In the genomic region with DNA sequence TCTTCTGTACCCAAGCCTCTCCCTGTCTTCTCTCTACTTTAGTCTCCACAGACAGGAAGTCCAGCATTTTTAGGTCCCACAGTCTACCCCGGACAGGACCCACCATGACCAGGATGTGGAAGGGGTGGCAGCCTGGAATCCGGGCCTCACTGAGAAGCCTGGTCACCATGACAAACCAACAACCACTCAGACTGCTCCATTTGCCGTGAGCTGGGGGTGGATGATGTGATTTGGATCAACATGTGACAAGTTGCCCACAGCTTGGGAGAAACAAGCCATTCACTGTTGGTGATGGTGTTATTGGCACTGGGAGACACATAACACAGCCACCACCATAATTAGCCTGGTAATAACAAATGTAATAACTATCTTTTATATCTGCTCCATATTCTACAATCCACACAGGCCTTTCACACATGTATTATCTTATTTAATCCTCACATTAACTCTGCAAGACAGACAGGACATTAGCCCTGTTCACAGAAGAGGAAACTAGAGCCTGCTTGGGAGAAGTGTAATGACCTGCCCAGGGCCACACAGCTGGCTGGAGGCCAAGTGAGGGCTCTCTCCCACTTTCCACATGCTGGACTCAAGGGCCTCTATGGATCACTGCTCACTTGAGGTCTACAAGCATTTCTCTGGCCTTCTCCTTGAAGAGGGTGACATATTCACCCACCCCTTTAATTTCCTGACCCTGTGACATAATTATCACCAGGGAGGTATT, we compare ENCODE assay signal across 9 cellular contexts. TPM values are rescaled to one million over a fixed set of nuclear protein-coding genes. Genes with fewer than 3 reads are reported as not detected.
A peak's percentile ranks its signal among the peaks of the same experiment; 100 is the strongest.
DNase-seq lines count a peak whose midpoint lies in the region; ATAC-seq, FAIRE-seq and TF ChIP-seq lines count a peak whose summit lies in the region.
"Had no signal": no experiment of that assay in that cellular context is flagged by ENCODE, and none has a peak within 500 bp of the region (broad histone marks: within the 10 kb centered on the region; RNA-seq: fewer than 3 reads in every experiment).

No MANE protein-coding gene starts in this region.

- no peaks in the 10 kb centered on the region for H3K9me3 Mint-ChIP-seq in activated naive CD4-positive, alpha-beta T cell treated with anti-CD3 and anti-CD28 coated beads for 36 hours
- H3K9me3 Mint-ChIP-seq in astrocyte (ENCODE audit: unreplicated experiment), result no peaks in the 10 kb centered on the region

- FAIRE-seq in astrocyte (lab: Jason Lieb, UNC), result no peak
- FAIRE-seq: urothelium cell line had no signal

- H2AFZ ChIP-seq in astrocyte (ENCODE audit: low read depth, low read length), result no peak overlapping the region

- H3K4me1 Mint-ChIP-seq in activated naive CD4-positive, alpha-beta T cell treated with anti-CD3 and anti-CD28 coated beads for 36 hours (ENCODE audit: low read depth), result peaks cover 39% of the 10 kb centered on the region
- peaks cover 36% of the 10 kb centered on the region for H3K4me1 Mint-ChIP-seq in astrocyte (ENCODE audit: low read depth, unreplicated experiment)

- peak overlapping the region; percentile 35 for H3K27ac Mint-ChIP-seq in activated naive CD4-positive, alpha-beta T cell treated with anti-CD3 and anti-CD28 coated beads for 36 hours
- peak overlapping the region; percentile 88 for H3K27ac Mint-ChIP-seq in astrocyte (ENCODE audit: unreplicated experiment)

- no peak overlapping the region for H3K4me3 ChIP-seq in astrocyte (ENCODE audit: insufficient read depth, low read depth, low read length)
- H3K4me3 ChIP-seq in mucosa of rectum (ENCODE audit: low read length in 2 of 2), result no peak overlapping the region
- no peak overlapping the region for H3K4me3 ChIP-seq in transverse colon

- intact Hi-C loops in activated naive CD4-positive, alpha-beta T cell treated with anti-CD3 and anti-CD28 coated beads for 36 hours (cut with micrococcal nuclease), result loop anchor here (5.0 kb wide), 1 partner anchor 35 kb away; no protein-coding TSS in a partner anchor
- intact Hi-C loops in transverse colon (cut with DNase I; ENCODE audit: low total_unique reads), result no loop called here

- TF ChIP-seq CTCF in astrocyte (IDR thresholded peaks at IDR 0.05; ENCODE audit: insufficient read depth, low read depth, low read length) (no peak), transverse colon (IDR thresholded peaks at IDR 0.05) (no peak)

- in situ Hi-C loops in transverse colon (cut with MboI; ENCODE audit: low pct_ligation_motif_present in 1 of 4, low pct_unique_long_range_greater_than_20kb in 1 of 4, low sequenced_read_pairs in 3 of 4), result loop anchor here in 1 of 4 donors (10.0 kb wide), 1 partner anchor 127 kb away; a partner anchor contains a TSS

- H3K27me3 Mint-ChIP-seq in activated naive CD4-positive, alpha-beta T cell treated with anti-CD3 and anti-CD28 coated beads for 36 hours (ENCODE audit: low read depth), result no peaks in the 10 kb centered on the region
- H3K27me3 Mint-ChIP-seq in astrocyte (ENCODE audit: low read depth, unreplicated experiment), result no peaks in the 10 kb centered on the region

- peaks cover 27% of the 10 kb centered on the region for H3K79me2 ChIP-seq in astrocyte (ENCODE audit: insufficient read depth, low read length)

- no peak for DNase-seq in activated naive CD4-positive, alpha-beta T cell treated with anti-CD3 and anti-CD28 coated beads for 36 hours
- no peak for DNase-seq in activated naive CD4-positive, alpha-beta T cell treated with Interleukin-2 at 50 U/mL for 16 hours
- DNase-seq in astrocyte (ENCODE audit: low read depth), result no peak
- DNase-seq in transverse colon, result no peak
- DNase-seq in NCI-H82 treated with DMSO at 0.1 percent for 48 hours (lab: John Stamatoyannopoulos, UW; ENCODE audit: unreplicated experiment), result no peak
- DNase-seq in stimulated activated naive CD4-positive, alpha-beta T cell treated with Interleukin-2 at 50 U/mL for 16 hours (lab: John Stamatoyannopoulos, UW), result no peak

- WGBS in transverse colon (ENCODE audit: low coverage in 1 of 2), 2 donors, result 79% methylated on average over 3 of the region's 3 CpGs; no CpG with 5 or more reads in 1 of the 2 donors

- H3K36me3 Mint-ChIP-seq in activated naive CD4-positive, alpha-beta T cell treated with anti-CD3 and anti-CD28 coated beads for 36 hours (ENCODE audit: low read depth), result peaks cover 50% of the 10 kb centered on the region
- H3K36me3 Mint-ChIP-seq in astrocyte (ENCODE audit: low read depth, unreplicated experiment), result peaks cover 58% of the 10 kb centered on the region

- TF ChIP-seq EP300 in transverse colon (IDR thresholded peaks at IDR 0.05; ENCODE audit: low read depth), result no peak

- H3K9me3 ChIP-seq in astrocyte (ENCODE audit: insufficient read depth, low read depth, low read length), result no peaks in the 10 kb centered on the region
- no peaks in the 10 kb centered on the region for H3K9me3 ChIP-seq in mucosa of rectum (ENCODE audit: control insufficient read depth in 2 of 2, low read length in 2 of 2)
- no peaks in the 10 kb centered on the region for H3K9me3 ChIP-seq in transverse colon

- H3K4me2 ChIP-seq in astrocyte (ENCODE audit: low read length), result peak overlapping the region; percentile 9

- H3K27me3 ChIP-seq in astrocyte (ENCODE audit: insufficient read depth, low read length) (no peaks in the 10 kb centered on the region), mucosa of rectum (ENCODE audit: control insufficient read depth in 2 of 2, insufficient read depth in 2 of 2, low read length in 2 of 2) (no peaks in the 10 kb centered on the region), transverse colon (no peaks in the 10 kb centered on the region)

- H3K36me3 ChIP-seq in astrocyte (ENCODE audit: insufficient read depth, low read length), result peaks cover 59% of the 10 kb centered on the region
- H3K36me3 ChIP-seq in mucosa of rectum (ENCODE audit: control insufficient read depth in 2 of 2, insufficient read depth in 2 of 2, low read length in 2 of 2), result peaks cover 89 to 90% of the 10 kb centered on the region in 2 donors
- peaks cover 0 to 66% (median 34%) of the 10 kb centered on the region in 4 donors for H3K36me3 ChIP-seq in transverse colon

- H3K27ac ChIP-seq in astrocyte (ENCODE audit: low read depth, low read length) (peak overlapping the region; percentile 54), mucosa of rectum (ENCODE audit: low read depth in 2 of 2, low read length in 2 of 2) (peak overlapping the region; percentile 59 to 77), transverse colon (peak overlapping the region; percentile 73 to 93 (median 85))

- no peak overlapping the region for H3K4me3 Mint-ChIP-seq in activated naive CD4-positive, alpha-beta T cell treated with anti-CD3 and anti-CD28 coated beads for 36 hours
- no peak overlapping the region for H3K4me3 Mint-ChIP-seq in astrocyte (ENCODE audit: unreplicated experiment)

- ATAC-seq in GM19455 (IDR thresholded peaks at IDR 0.05; ENCODE audit: unreplicated experiment), result no peak

- peaks cover 91% of the 10 kb centered on the region for H4K20me1 ChIP-seq in astrocyte (ENCODE audit: insufficient read depth, low read length)

- H3K9ac ChIP-seq in astrocyte (ENCODE audit: low read length), result peak overlapping the region; percentile 43
- H3K9ac ChIP-seq in mucosa of rectum (ENCODE audit: low read depth in 1 of 2, low read length in 2 of 2), result no peak overlapping the region

- CTCF ChIA-PET in activated naive CD4-positive, alpha-beta T cell treated with anti-CD3 and anti-CD28 coated beads for 36 hours (lab: Charles Lee), result interaction anchor here (18.2 kb wide), 1 partner anchor 19 kb away, joined by 306 read pairs; a partner anchor contains a TSS

- TF ChIP-seq POLR2A in transverse colon (IDR thresholded peaks at IDR 0.05), result no peak

- H3K4me1 ChIP-seq in astrocyte (ENCODE audit: insufficient read depth, low read length), result peaks cover 14% of the 10 kb centered on the region
- peaks cover 10 to 11% of the 10 kb centered on the region in 2 donors for H3K4me1 ChIP-seq in mucosa of rectum (ENCODE audit: control insufficient read depth in 2 of 2, insufficient read depth in 2 of 2, low read length in 2 of 2)
- peaks cover 25 to 46% (median 34%) of the 10 kb centered on the region in 4 donors for H3K4me1 ChIP-seq in transverse colon

RNA-seq across cellular contexts. Expression of a gene that starts 22.9 kb away (rescaled TPM):
- 10 to 100 TPM; 28.8 to 32.8 TPM for total RNA-seq in activated naive CD4-positive, alpha-beta T cell treated with anti-CD3 and anti-CD28 coated beads for 36 hours
- total RNA-seq in astrocyte (51.7 and 56.6 TPM in 2 replicates), transverse colon (100 to 1,000 TPM in 1 of 4 donors, 10 to 100 TPM in 3; 26.1 to 200 (median 85.7) TPM)
